Comparison of ENCODE assay signal across 8 cellular contexts in genomic region chr5:179827684-179828083, GRCh38. TPM values are rescaled to one million over a fixed set of nuclear protein-coding genes. Genes with fewer than 3 reads are reported as not detected.
A peak's percentile ranks its signal among the peaks of the same experiment; 100 is the strongest.
DNase-seq lines count a peak whose midpoint lies in the region; ATAC-seq and TF ChIP-seq lines count a peak whose summit lies in the region.

No MANE protein-coding gene starts in this region.

- H3K27ac ChIP-seq in A673 (ENCODE audit: low read depth, low read length, poor library complexity, severe bottlenecking), result no peak overlapping the region

- H3K4me1 ChIP-seq in A673 (ENCODE audit: insufficient read depth, low read length, poor library complexity, severe bottlenecking) (no peaks in the 10 kb centered on the region), adipocyte (ENCODE audit: control insufficient read depth, insufficient read depth, low read length) (peaks cover 49% of the 10 kb centered on the region), mucosa of descending colon (ENCODE audit: low read depth) (peaks cover 48% of the 10 kb centered on the region)

- BruUV-seq in A673 (replicated peaks; lab: Mats Ljungman, UMichigan), result no TSS peak

- POLR2A ChIA-PET in A673 (lab: Charles Lee; ENCODE audit: low non-redundant PET), result no interaction called here

- intact Hi-C loops in A673 (cut with micrococcal nuclease; ENCODE audit: unreplicated experiment), result no loop called here
- intact Hi-C loops in mucosa of descending colon (cut with DNase I, micrococcal nuclease), result no loop called here

- H3K9me3 ChIP-seq in A673 (ENCODE audit: low read depth, low read length, poor library complexity, severe bottlenecking), result no peaks in the 10 kb centered on the region
- peaks cover 3% of the 10 kb centered on the region; the same call in 1 of the 2 replicates for H3K9me3 ChIP-seq in MG63
- no peaks in the 10 kb centered on the region for H3K9me3 ChIP-seq in adipocyte (ENCODE audit: control insufficient read depth, low read length)
- H3K9me3 ChIP-seq in mucosa of descending colon, result no peaks in the 10 kb centered on the region

- peaks cover 62% of the 10 kb centered on the region for H3K36me3 ChIP-seq in A673 (ENCODE audit: insufficient read depth, low read length, poor library complexity, severe bottlenecking)
- peaks cover 99% of the 10 kb centered on the region for H3K36me3 ChIP-seq in MG63
- peaks cover 100% of the 10 kb centered on the region for H3K36me3 ChIP-seq in adipocyte (ENCODE audit: control insufficient read depth, insufficient read depth, low read length, severe bottlenecking)
- peaks cover 9% of the 10 kb centered on the region for H3K36me3 ChIP-seq in mucosa of descending colon (ENCODE audit: low read depth)

- CTCF ChIA-PET in A673 (lab: Charles Lee), result no interaction called here

- no peak for TF ChIP-seq CTCF in A673 (conservative IDR thresholded peaks at IDR 0.05; ENCODE audit: low read depth, low read length)
- TF ChIP-seq CTCF in mucosa of descending colon (IDR thresholded peaks at IDR 0.05), result no peak

- peak; percentile 33 for DNase-seq in A673 (ENCODE audit: low spot score)
- peak; percentile 66 for DNase-seq in MG63
- peak; percentile 46 for DNase-seq in adipocyte (ENCODE audit: low read depth)
- DNase-seq in mucosa of descending colon, result peak; percentile 77 to 83 (median 79)
- no peak for DNase-seq in NCI-H1436 treated with DMSO at 0.1 percent for 48 hours (lab: John Stamatoyannopoulos, UW)

- H3K4me3 ChIP-seq in A673 (ENCODE audit: low read depth, low read length, poor library complexity, severe bottlenecking) (no peak overlapping the region), MG63 (no peak overlapping the region), adipocyte (ENCODE audit: low read length) (no peak overlapping the region), mucosa of descending colon (no peak overlapping the region)

- peak overlapping the region; percentile 61 for H3K9ac ChIP-seq in adipocyte (ENCODE audit: low read length)

- ATAC-seq in mucosa of descending colon (peak; percentile 89), GM19351 (IDR thresholded peaks at IDR 0.05; ENCODE audit: unreplicated experiment) (no peak), HG02840 (IDR thresholded peaks at IDR 0.05; ENCODE audit: low FRiP score, unreplicated experiment) (no peak), HG03175 (IDR thresholded peaks at IDR 0.05; ENCODE audit: unreplicated experiment) (no peak)

- no peaks in the 10 kb centered on the region for H3K27me3 ChIP-seq in A673 (replicated peaks; ENCODE audit: insufficient read depth, low read depth, low read length, poor library complexity)
- no peaks in the 10 kb centered on the region for H3K27me3 ChIP-seq in MG63
- no peaks in the 10 kb centered on the region for H3K27me3 ChIP-seq in adipocyte (replicated peaks; ENCODE audit: control insufficient read depth, insufficient read depth, low read length)

RNA-seq across cellular contexts. Expression of gene SQSTM1, which starts 7.0 kb away (rescaled TPM):
- total RNA-seq in A673 (2021) (84.1 and 105 TPM in 2 replicates), mucosa of descending colon (100 to 1,000 TPM; 302 to 348 (median 321) TPM)
- 484 and 538 TPM in 2 replicates for total RNA-seq in MG63 (2014; rRNA removed; shearing (Covaris generic); ENCODE audit: low replicate concordance)

RNA-seq across cellular contexts. Expression of gene MGAT4B, which starts 21.0 kb away (rescaled TPM):
- total RNA-seq in A673 (2021) (59.5 and 63.9 TPM in 2 replicates), mucosa of descending colon (100 to 1,000 TPM; 274 to 623 (median 476) TPM)
- total RNA-seq in MG63 (2014; rRNA removed; shearing (Covaris generic); ENCODE audit: low replicate concordance), result 149 and 238 TPM in 2 replicates

RNA-seq across cellular contexts. Expression of gene MRNIP, which starts 30.9 kb away (rescaled TPM):
- total RNA-seq in A673 (2021), result 29.9 and 31.3 TPM in 2 replicates
- total RNA-seq in MG63 (2014; rRNA removed; shearing (Covaris generic); ENCODE audit: low replicate concordance), result 25.5 and 30.6 TPM in 2 replicates
- total RNA-seq in mucosa of descending colon, result 10 to 100 TPM; 20.8 to 38.3 (median 27.5) TPM

RNA-seq across cellular contexts. Expression of gene LTC4S, which starts 33.9 kb away (rescaled TPM):
- 0.58 and 1.5 TPM in 2 replicates for total RNA-seq in A673 (2021)
- total RNA-seq in MG63 (2014; rRNA removed; shearing (Covaris generic); ENCODE audit: low replicate concordance), result 1.7 TPM in 1 of 2 replicates, not detected in the other
- total RNA-seq in mucosa of descending colon, result 10 to 100 TPM in 1 of 3 donors, 1 to 10 TPM in 2; 3.0 to 10.4 (median 7.0) TPM
